In genomic region chr5:146000072-146000471, GRCh38 we compare ENCODE assay signal across 36 cellular contexts.
"Had no signal": no experiment of that assay in that cellular context is flagged by ENCODE, and none has a peak within 500 bp of the region (broad histone marks: within the 10 kb centered on the region; RNA-seq: fewer than 3 reads in every experiment).

No MANE protein-coding gene starts in this region.

- H3K4me3 ChIP-seq: MG63 had no signal

- H3K9me3 ChIP-seq: MG63 had no signal

- DNase-seq: Karpas-422, Kasumi-1, MG63, MM.1S, MV-4-11, NCI-H1048, NCI-H1092, NCI-H1092 treated with DMSO at 0.1 percent for 48 hours, NCI-H1105, NCI-H1105 treated with DMSO at 0.1 percent for 48 hours, NCI-H1417, NCI-H1417 treated with DMSO at 0.1 percent for 48 hours, NCI-H1436, NCI-H1436 treated with DMSO at 0.1 percent for 48 hours, NCI-H146, NCI-H1694, NCI-H1694 treated with DMSO at 0.1 percent for 48 hours, NCI-H187, NCI-H187 treated with DMSO at 0.1 percent for 48 hours, NCI-H1930, NCI-H2029, NCI-H2029 treated with DMSO at 0.1 percent for 48 hours, NCI-H2081, NCI-H2081 treated with DMSO at 0.1 percent for 48 hours, NCI-H2107, NCI-H2171, NCI-H2171 treated with DMSO at 0.1 percent for 48 hours, NCI-H2227 treated with DMSO at 0.1 percent for 48 hours, NCI-H226, NCI-H345, NCI-H446, NCI-H446 treated with DMSO at 0.1 percent for 48 hours, NCI-H510A, NCI-H510A treated with DMSO at 0.1 percent for 48 hours, NCI-H524, NCI-H524 treated with DMSO at 0.1 percent for 48 hours had no signal

- H3K27me3 ChIP-seq: MG63 had no signal

- H3K36me3 ChIP-seq: MG63 had no signal
